Comparison of ENCODE assay signal across 24 cellular contexts in the genomic region with DNA sequence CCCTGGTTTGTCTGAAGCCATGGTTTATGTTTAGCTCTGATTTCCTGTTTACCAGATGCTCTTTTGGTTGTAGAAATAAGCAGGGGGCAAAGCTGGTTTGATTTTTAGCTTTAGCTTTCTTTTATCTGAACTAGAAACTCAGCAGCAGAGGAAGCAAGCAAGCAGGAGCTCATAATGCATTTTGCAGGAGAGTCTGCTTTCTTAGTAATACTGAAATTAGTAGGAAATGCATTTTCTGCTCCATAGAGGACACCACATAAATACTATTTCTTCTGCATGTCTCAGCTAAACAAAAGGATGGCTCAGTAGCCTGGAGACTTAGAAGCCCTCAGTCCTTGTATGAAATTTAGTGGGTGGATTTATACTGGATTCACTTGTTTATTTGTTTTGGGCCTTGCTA. TPM values are rescaled to one million over a fixed set of nuclear protein-coding genes. Genes with fewer than 3 reads are reported as not detected.
DNase-seq lines count a peak whose midpoint lies in the region; ATAC-seq lines count a peak whose summit lies in the region.
"Had no signal": no experiment of that assay in that cellular context is flagged by ENCODE, and none has a peak within 500 bp of the region (broad histone marks: within the 10 kb centered on the region; RNA-seq: fewer than 3 reads in every experiment).

No MANE protein-coding gene starts in this region.

- intact Hi-C loops in activated CD4-positive, alpha-beta memory T cell treated with anti-CD3 and anti-CD28 coated beads for 36 hours (cut with micrococcal nuclease), result no loop called here

- H3K27me3 Mint-ChIP-seq in activated CD4-positive, alpha-beta memory T cell treated with anti-CD3 and anti-CD28 coated beads, Interleukin-2, amount 10 ng/mL, durations not matched to agents 7 days and 5 days, result no peaks in the 10 kb centered on the region
- no peaks in the 10 kb centered on the region for H3K27me3 Mint-ChIP-seq in activated CD4-positive, alpha-beta memory T cell treated with anti-CD3 and anti-CD28 coated beads for 36 hours
- no peaks in the 10 kb centered on the region for H3K27me3 Mint-ChIP-seq in CD4-positive, CD25-positive, alpha-beta regulatory T cell
- no peaks in the 10 kb centered on the region for H3K27me3 Mint-ChIP-seq in T-cell
- H3K27me3 Mint-ChIP-seq in stimulated activated memory B cell treated with anti-CD40 and anti-IgM and Interleukin-4, amounts not matched to agents 10 μg/mL and 1 μg/mL and 100 μg/mL, for 72 hours, result no peaks in the 10 kb centered on the region
- H3K27me3 Mint-ChIP-seq: IgD-negative memory B cell had no signal

- H3K4me1 ChIP-seq in CD4-positive, CD25-positive, alpha-beta regulatory T cell (ENCODE audit: control insufficient read depth, insufficient read depth, low read length, poor library complexity, severe bottlenecking), result peaks cover 21% of the 10 kb centered on the region
- H3K4me1 ChIP-seq: HAP-1 had no signal

- H3K36me3 ChIP-seq in CD4-positive, CD25-positive, alpha-beta regulatory T cell (ENCODE audit: control insufficient read depth, insufficient read depth, low read length), result peaks cover 83% of the 10 kb centered on the region

- POLR2A ChIA-PET in activated CD4-positive, alpha-beta memory T cell treated with anti-CD3 and anti-CD28 coated beads, Interleukin-2, amount 10 ng/mL, durations not matched to agents 7 days and 5 days (lab: Charles Lee), result interaction anchor here (0.8 to 1.3 kb wide), 4 partner anchors 11 to 38 kb away, joined by 3 to 4 read pairs (median 3); partner anchors contain the start of gene DGUOK
- POLR2A ChIA-PET in activated CD4-positive, alpha-beta memory T cell treated with anti-CD3 and anti-CD28 coated beads for 36 hours (lab: Charles Lee), result interaction anchor here (1.0 to 1.2 kb wide), 3 partner anchors 11 to 23 kb away, joined by 3 to 5 read pairs (median 4); partner anchors contain the start of gene DGUOK
- POLR2A ChIA-PET in T-cell (lab: Charles Lee), result interaction anchor here in 1 of 2 donors (0.8 to 1.0 kb wide), 2 partner anchors 13 to 19 kb away, joined by 3 to 9 read pairs; no protein-coding TSS in a partner anchor

- H3K27me3 ChIP-seq in CD4-positive, CD25-positive, alpha-beta regulatory T cell (ENCODE audit: control insufficient read depth, insufficient read depth, low read length), result no peaks in the 10 kb centered on the region

- H3K4me3 Mint-ChIP-seq in activated CD4-positive, alpha-beta memory T cell treated with anti-CD3 and anti-CD28 coated beads, Interleukin-2, amount 10 ng/mL, durations not matched to agents 7 days and 5 days, result no peak overlapping the region
- H3K4me3 Mint-ChIP-seq in activated CD4-positive, alpha-beta memory T cell treated with anti-CD3 and anti-CD28 coated beads for 36 hours, result no peak overlapping the region
- no peak overlapping the region for H3K4me3 Mint-ChIP-seq in CD4-positive, CD25-positive, alpha-beta regulatory T cell
- peak overlapping the region in 1 of 3 donors; percentile 39 for H3K4me3 Mint-ChIP-seq in T-cell
- H3K4me3 Mint-ChIP-seq in stimulated activated memory B cell treated with anti-CD40 and anti-IgM and Interleukin-4, amounts not matched to agents 10 μg/mL and 1 μg/mL and 100 μg/mL, for 72 hours, result no peak overlapping the region

- H3K9me3 ChIP-seq in CD4-positive, CD25-positive, alpha-beta regulatory T cell (ENCODE audit: control insufficient read depth in 2 of 2, low read length in 2 of 2), result no peaks in the 10 kb centered on the region
- H3K9me3 ChIP-seq: HAP-1 had no signal

- CTCF ChIA-PET in activated CD4-positive, alpha-beta memory T cell treated with anti-CD3 and anti-CD28 coated beads, Interleukin-2, amount 10 ng/mL, durations not matched to agents 7 days and 5 days (lab: Charles Lee), result interaction anchor here (0.8 to 1.3 kb wide), 5 partner anchors 9 to 198 kb away, joined by 3 to 5 read pairs (median 4); partner anchors contain the start of gene BOLA3
- CTCF ChIA-PET in activated CD4-positive, alpha-beta memory T cell treated with anti-CD3 and anti-CD28 coated beads for 36 hours (lab: Charles Lee), result interaction anchor here (1.0 to 2.2 kb wide), 5 partner anchors 30 to 386 kb away, joined by 3 to 6 read pairs (median 4); no protein-coding TSS in a partner anchor
- CTCF ChIA-PET in T-cell (lab: Charles Lee), result interaction anchor here in 1 of 2 donors (0.7 kb wide), 1 partner anchor 11 kb away, joined by 3 read pairs; no protein-coding TSS in a partner anchor

- peaks cover 74% of the 10 kb centered on the region for H3K36me3 Mint-ChIP-seq in activated CD4-positive, alpha-beta memory T cell treated with anti-CD3 and anti-CD28 coated beads, Interleukin-2, amount 10 ng/mL, durations not matched to agents 7 days and 5 days (ENCODE audit: low read depth)
- H3K36me3 Mint-ChIP-seq in activated CD4-positive, alpha-beta memory T cell treated with anti-CD3 and anti-CD28 coated beads for 36 hours, result peaks cover 54% of the 10 kb centered on the region
- peaks cover 54% of the 10 kb centered on the region for H3K36me3 Mint-ChIP-seq in CD4-positive, CD25-positive, alpha-beta regulatory T cell
- peaks cover 59% of the 10 kb centered on the region for H3K36me3 Mint-ChIP-seq in T-cell
- H3K36me3 Mint-ChIP-seq in stimulated activated memory B cell treated with anti-CD40 and anti-IgM and Interleukin-4, amounts not matched to agents 10 μg/mL and 1 μg/mL and 100 μg/mL, for 72 hours, result peaks cover 62% of the 10 kb centered on the region

- H3K9me3 Mint-ChIP-seq in activated CD4-positive, alpha-beta memory T cell treated with anti-CD3 and anti-CD28 coated beads, Interleukin-2, amount 10 ng/mL, durations not matched to agents 7 days and 5 days, result no peaks in the 10 kb centered on the region
- no peaks in the 10 kb centered on the region for H3K9me3 Mint-ChIP-seq in activated CD4-positive, alpha-beta memory T cell treated with anti-CD3 and anti-CD28 coated beads for 36 hours
- no peaks in the 10 kb centered on the region for H3K9me3 Mint-ChIP-seq in CD4-positive, CD25-positive, alpha-beta regulatory T cell
- no peaks in the 10 kb centered on the region for H3K9me3 Mint-ChIP-seq in T-cell
- no peaks in the 10 kb centered on the region for H3K9me3 Mint-ChIP-seq in stimulated activated memory B cell treated with anti-CD40 and anti-IgM and Interleukin-4, amounts not matched to agents 10 μg/mL and 1 μg/mL and 100 μg/mL, for 72 hours
- H3K9me3 Mint-ChIP-seq: IgD-negative memory B cell had no signal

- peak overlapping the region; percentile 45 for H3K27ac Mint-ChIP-seq in activated CD4-positive, alpha-beta memory T cell treated with anti-CD3 and anti-CD28 coated beads, Interleukin-2, amount 10 ng/mL, durations not matched to agents 7 days and 5 days
- no peak overlapping the region for H3K27ac Mint-ChIP-seq in activated CD4-positive, alpha-beta memory T cell treated with anti-CD3 and anti-CD28 coated beads for 36 hours
- H3K27ac Mint-ChIP-seq in CD4-positive, CD25-positive, alpha-beta regulatory T cell, result peak overlapping the region; percentile 63 to 88 (median 80)
- H3K27ac Mint-ChIP-seq in T-cell, result peak overlapping the region; percentile 77 to 79
- H3K27ac Mint-ChIP-seq in stimulated activated memory B cell treated with anti-CD40 and anti-IgM and Interleukin-4, amounts not matched to agents 10 μg/mL and 1 μg/mL and 100 μg/mL, for 72 hours, result peak overlapping the region; percentile 40

- H3K4me3 ChIP-seq in CD4-positive, CD25-positive, alpha-beta regulatory T cell (ENCODE audit: low read depth, low read length), result no peak overlapping the region
- H3K4me3 ChIP-seq: GM23248, HAP-1, PC-9 had no signal

- peaks cover 61% of the 10 kb centered on the region for H3K4me1 Mint-ChIP-seq in activated CD4-positive, alpha-beta memory T cell treated with anti-CD3 and anti-CD28 coated beads, Interleukin-2, amount 10 ng/mL, durations not matched to agents 7 days and 5 days
- peaks cover 64% of the 10 kb centered on the region for H3K4me1 Mint-ChIP-seq in activated CD4-positive, alpha-beta memory T cell treated with anti-CD3 and anti-CD28 coated beads for 36 hours (ENCODE audit: low read depth)
- H3K4me1 Mint-ChIP-seq in CD4-positive, CD25-positive, alpha-beta regulatory T cell, result peaks cover 17 to 83% (median 48%) of the 10 kb centered on the region in 4 donors
- H3K4me1 Mint-ChIP-seq in T-cell, result peaks cover 77 to 84% (median 81%) of the 10 kb centered on the region in 3 donors
- peaks cover 53% of the 10 kb centered on the region for H3K4me1 Mint-ChIP-seq in stimulated activated memory B cell treated with anti-CD40 and anti-IgM and Interleukin-4, amounts not matched to agents 10 μg/mL and 1 μg/mL and 100 μg/mL, for 72 hours

- ATAC-seq in CD4-positive, CD25-positive, alpha-beta regulatory T cell (ENCODE audit: low read depth in 2 of 2), result no peak
- ATAC-seq in T-cell (replicated peaks in 1 of 4), result no peak
- no peak for ATAC-seq in stimulated activated memory B cell treated with anti-CD40 and anti-IgM and Interleukin-4, amounts not matched to agents 10 μg/mL and 1 μg/mL and 100 μg/mL, for 72 hours
- no peak for ATAC-seq in GM21529 (IDR thresholded peaks at IDR 0.05; ENCODE audit: unreplicated experiment)
- no peak for ATAC-seq in GM19463 (IDR thresholded peaks at IDR 0.05; ENCODE audit: unreplicated experiment)

- no peak overlapping the region for H3K27ac ChIP-seq in CD4-positive, CD25-positive, alpha-beta regulatory T cell (ENCODE audit: insufficient read depth, low read length, poor library complexity, severe bottlenecking)
- H3K27ac ChIP-seq: GM23248, PC-9, RWPE1 had no signal

- DNase-seq in activated CD4-positive, alpha-beta memory T cell treated with anti-CD3 and anti-CD28 coated beads, Interleukin-2, amount 10 ng/mL, durations not matched to agents 7 days and 5 days, result no peak
- DNase-seq in activated CD4-positive, alpha-beta memory T cell treated with anti-CD3 and anti-CD28 coated beads for 36 hours, result no peak
- DNase-seq in CD4-positive, CD25-positive, alpha-beta regulatory T cell, result no peak
- DNase-seq in T-cell (no peak), GF-D8 (lab: John Stamatoyannopoulos, UW) (no peak)
- DNase-seq: COR-L47, DMS 273 treated with DMSO at 0.1 percent for 48 hours, DND-41, GM23248, Karpas-422, NCI-H1417 treated with DMSO at 0.1 percent for 48 hours, NCI-H1930, NCI-H226, NCI-H524 treated with DMSO at 0.1 percent for 48 hours, PC-9, SIG-M5 had no signal

RNA-seq across cellular contexts. Expression of gene DGUOK, which starts 23.1 kb away (rescaled TPM):
- total RNA-seq in activated CD4-positive, alpha-beta memory T cell treated with anti-CD3 and anti-CD28 coated beads, Interleukin-2, amount 10 ng/mL, durations not matched to agents 7 days and 5 days, result 10 to 100 TPM; 75.6 to 76.3 TPM
- total RNA-seq in activated CD4-positive, alpha-beta memory T cell treated with anti-CD3 and anti-CD28 coated beads for 36 hours, result 100 to 1,000 TPM; 101 to 102 TPM
- total RNA-seq in CD4-positive, CD25-positive, alpha-beta regulatory T cell, result 43.5 TPM
- polyA plus RNA-seq in CD4-positive, CD25-positive, alpha-beta regulatory T cell, result 100 to 1,000 TPM; 182 to 226 (median 205) TPM
- 10 to 100 TPM; 44.0 to 70.2 (median 62.5) TPM for total RNA-seq in T-cell

RNA-seq across cellular contexts. Expression of gene TET3, which starts 34.9 kb away (rescaled TPM):
- 10 to 100 TPM; 10.1 to 10.7 TPM for total RNA-seq in activated CD4-positive, alpha-beta memory T cell treated with anti-CD3 and anti-CD28 coated beads, Interleukin-2, amount 10 ng/mL, durations not matched to agents 7 days and 5 days
- 10 to 100 TPM; 10.5 to 11.8 TPM for total RNA-seq in activated CD4-positive, alpha-beta memory T cell treated with anti-CD3 and anti-CD28 coated beads for 36 hours
- 26.3 TPM for total RNA-seq in CD4-positive, CD25-positive, alpha-beta regulatory T cell
- polyA plus RNA-seq in CD4-positive, CD25-positive, alpha-beta regulatory T cell, result under 1 TPM; 0.22 to 0.30 (median 0.26) TPM
- 10 to 100 TPM; 22.5 to 32.2 (median 26.8) TPM for total RNA-seq in T-cell

RNA-seq across cellular contexts. Expression of gene ACTG2, which starts 57.0 kb away (rescaled TPM):
- not detected for total RNA-seq in activated CD4-positive, alpha-beta memory T cell treated with anti-CD3 and anti-CD28 coated beads, Interleukin-2, amount 10 ng/mL, durations not matched to agents 7 days and 5 days
- total RNA-seq in activated CD4-positive, alpha-beta memory T cell treated with anti-CD3 and anti-CD28 coated beads for 36 hours, result not detected
- total RNA-seq in CD4-positive, CD25-positive, alpha-beta regulatory T cell, result 0.64 TPM
- 1 to 10 TPM; 2.4 to 6.6 (median 3.7) TPM for polyA plus RNA-seq in CD4-positive, CD25-positive, alpha-beta regulatory T cell
- 1 to 10 TPM in 1 of 5 donors, under 1 TPM in 2, not detected in 2; 0.79 to 1.3 (median 0.95) TPM for total RNA-seq in T-cell
- total RNA-seq: G401, GM23248, MCF 10A, PC-9 had no signal
- polyA plus RNA-seq: GM23248, IgD-negative memory B cell had no signal
